Comparison of ENCODE assay signal across 19 cellular contexts in genomic region chr2:105070010-105070865, GRCh38. TPM values are rescaled to one million over a fixed set of nuclear protein-coding genes. Genes with fewer than 3 reads are reported as not detected.
DNase-seq lines count a peak whose midpoint lies in the region; ATAC-seq, FAIRE-seq and TF ChIP-seq lines count a peak whose summit lies in the region.
"Had no signal": no experiment of that assay in that cellular context is flagged by ENCODE, and none has a peak within 500 bp of the region (broad histone marks: within the 10 kb centered on the region; RNA-seq: fewer than 3 reads in every experiment).

No MANE protein-coding gene starts in this region.

- H3K79me2 ChIP-seq in HepG2 (ENCODE audit: insufficient read depth, low read length), result peaks cover 2% of the 10 kb centered on the region

- H3K9ac ChIP-seq in HepG2 (ENCODE audit: insufficient read depth, low read depth, low read length), result no peak overlapping the region
- H3K9ac ChIP-seq: GM23248 had no signal

- no peaks in the 10 kb centered on the region for H3K9me3 Mint-ChIP-seq in activated CD4-positive, alpha-beta T cell treated with anti-CD3 and anti-CD28 coated beads for 36 hours (ENCODE audit: low read depth)
- H3K9me3 Mint-ChIP-seq in WTC11 (no peaks in the 10 kb centered on the region), neural crest cell (no peaks in the 10 kb centered on the region)
- H3K9me3 Mint-ChIP-seq: HFFc6 had no signal

- H3K4me1 ChIP-seq in HEK293 (ENCODE audit: control insufficient read depth, insufficient read depth, low read length) (peaks cover 12% of the 10 kb centered on the region), HepG2 (ENCODE audit: insufficient read depth, low read length) (no peaks in the 10 kb centered on the region)
- H3K4me1 ChIP-seq: SJCRH30 had no signal

- peaks cover 19% of the 10 kb centered on the region for H3K36me3 Mint-ChIP-seq in activated CD4-positive, alpha-beta T cell treated with anti-CD3 and anti-CD28 coated beads for 36 hours (ENCODE audit: low read depth)
- 0 out of 2 replicates have a peak, but pooled peaks cover 3% of the 10 kb centered on the region for H3K36me3 Mint-ChIP-seq in WTC11
- peaks cover 6% of the 10 kb centered on the region for H3K36me3 Mint-ChIP-seq in neural crest cell (ENCODE audit: low read depth)

- peak; percentile 21 for DNase-seq in activated CD4-positive, alpha-beta T cell treated with anti-CD3 and anti-CD28 coated beads for 36 hours
- DNase-seq in activated CD4-positive, alpha-beta T cell treated with anti-CD3 and anti-CD28 coated beads, Interleukin-2, amount 50 U/mL, for 1 hour, result no peak
- DNase-seq in WTC11 (ENCODE audit: low spot score) (no peak), neural crest cell (ENCODE audit: low read depth, low spot score) (no peak), NCI-H1105 (lab: John Stamatoyannopoulos, UW) (no peak), HepG2 (ENCODE audit: low spot score) (no peak)
- DNase-seq: DMS79, GM23248, HFFc6, KBM-7, NCI-H2107, NCI-H524 treated with DMSO at 0.1 percent for 48 hours, SJCRH30, SW 1271 had no signal

- ATAC-seq in activated CD4-positive, alpha-beta T cell treated with anti-CD3 and anti-CD28 coated beads for 36 hours, result peak; percentile 26
- ATAC-seq in WTC11, result no peak
- ATAC-seq in HepG2, result no peak
- no peak for ATAC-seq in esophagus mucosa

- TF ChIP-seq POLR2A in HepG2 (IDR thresholded peaks at IDR 0.05; ENCODE audit: insufficient read depth in 1 of 2, low read depth in 2 of 2, low read length in 2 of 2), result no peak

- no peaks in the 10 kb centered on the region for H3K27me3 ChIP-seq in HepG2 (ENCODE audit: control insufficient read depth in 1 of 2, insufficient read depth in 2 of 2, low read length in 2 of 2)
- H3K27me3 ChIP-seq: SJCRH30 had no signal

- H3K4me3 ChIP-seq in HEK293 (ENCODE audit: low read depth, low read length) (no peak overlapping the region), HepG2 (replicated peaks in 1 of 3; ENCODE audit: insufficient read depth in 1 of 3, low read depth in 2 of 3, low read length in 3 of 3) (no peak overlapping the region)
- H3K4me3 ChIP-seq: GM23248, SJCRH30 had no signal

- TF ChIP-seq EP300 in HepG2 (IDR thresholded peaks at IDR 0.05; ENCODE audit: low read depth in 2 of 2, low read length in 2 of 2) (no peak), HepG2 (CRISPR knock-in tag; IDR thresholded peaks at IDR 0.05; ENCODE audit: borderline replicate concordance) (no peak)

- no TSS peak for BruUV-seq in HepG2 (replicated peaks; lab: Mats Ljungman, UMichigan)

- H3K4me2 ChIP-seq in HepG2 (ENCODE audit: low read depth, low read length), result no peak overlapping the region

- POLR2A ChIA-PET in activated CD4-positive, alpha-beta T cell treated with anti-CD3 and anti-CD28 coated beads for 36 hours (lab: Charles Lee), result no interaction called here
- POLR2A ChIA-PET in HEK293 (lab: Yijun Ruan, JAX) (no interaction called here), WTC11 (lab: Charles Lee) (no interaction called here), HepG2 (lab: Yijun Ruan, JAX) (no interaction called here)

- no peak overlapping the region for H3K27ac Mint-ChIP-seq in activated CD4-positive, alpha-beta T cell treated with anti-CD3 and anti-CD28 coated beads for 36 hours
- H3K27ac Mint-ChIP-seq in WTC11 (0 out of 2 replicates have a peak overlapping the region, but pooled peaks have one; percentile 13), neural crest cell (ENCODE audit: unreplicated experiment) (peak overlapping the region; percentile 14)
- H3K27ac Mint-ChIP-seq: HFFc6 had no signal

- no peak for FAIRE-seq in HepG2 (lab: Jason Lieb, UNC)
- FAIRE-seq: GM12891 had no signal

- TF ChIP-seq CTCF in HEK293 (tag by site-specific recombination; IDR thresholded peaks at IDR 0.05), result no peak
- TF ChIP-seq CTCF in WTC11 (IDR thresholded peaks at IDR 0.05), result no peak
- no peak for TF ChIP-seq CTCF in neural crest cell (conservative IDR thresholded peaks at IDR 0.05)
- TF ChIP-seq CTCF in HepG2 (CRISPR knock-in tag; IDR thresholded peaks at IDR 0.05), result no peak

- WGBS in HepG2 (ENCODE audit: low lambda C conversion rate), result 96% methylated on average over 7 of the region's 7 CpGs

- peaks cover 21% of the 10 kb centered on the region for H3K4me1 Mint-ChIP-seq in activated CD4-positive, alpha-beta T cell treated with anti-CD3 and anti-CD28 coated beads for 36 hours
- H3K4me1 Mint-ChIP-seq in WTC11, result peaks cover 46% of the 10 kb centered on the region
- H3K4me1 Mint-ChIP-seq in neural crest cell, result peaks cover 13% of the 10 kb centered on the region

- H3K9me3 ChIP-seq in HEK293 (ENCODE audit: control insufficient read depth, insufficient read depth, low read depth, low read length) (no peaks in the 10 kb centered on the region), HepG2 (ENCODE audit: low read length) (no peaks in the 10 kb centered on the region)
- H3K9me3 ChIP-seq: SJCRH30 had no signal

- no peak for TF ChIP-seq RAD21 in HepG2 (CRISPR knock-in tag; IDR thresholded peaks at IDR 0.05)

- H3K27me3 Mint-ChIP-seq in activated CD4-positive, alpha-beta T cell treated with anti-CD3 and anti-CD28 coated beads for 36 hours, result no peaks in the 10 kb centered on the region
- H3K27me3 Mint-ChIP-seq in WTC11 (ENCODE audit: low read depth), result no peaks in the 10 kb centered on the region
- no peaks in the 10 kb centered on the region for H3K27me3 Mint-ChIP-seq in neural crest cell (ENCODE audit: low read depth)

- H3K4me3 Mint-ChIP-seq in activated CD4-positive, alpha-beta T cell treated with anti-CD3 and anti-CD28 coated beads for 36 hours, result no peak overlapping the region
- H3K4me3 Mint-ChIP-seq in WTC11 (no peak overlapping the region), neural crest cell (no peak overlapping the region)
- H3K4me3 Mint-ChIP-seq: HFFc6 had no signal

- CTCF ChIA-PET in activated CD4-positive, alpha-beta T cell treated with anti-CD3 and anti-CD28 coated beads for 36 hours (lab: Charles Lee), result no interaction called here
- CTCF ChIA-PET in HEK293 (lab: Yijun Ruan, JAX), result interaction anchor here (0.6 to 1.0 kb wide), 2 partner anchors 23 to 44 kb away, joined by 3 to 4 read pairs; no protein-coding TSS in a partner anchor
- CTCF ChIA-PET in WTC11 (lab: Charles Lee), result interaction anchor here (0.7 kb wide), 1 partner anchor 166 kb away, joined by 3 read pairs; no protein-coding TSS in a partner anchor
- CTCF ChIA-PET in HepG2 (lab: Yijun Ruan, JAX; ENCODE audit: low intra/inter-chr PET ratio, low total read pairs), result no interaction called here

- in situ Hi-C loops in HepG2 (cut with HindIII; ENCODE audit: extremely low pct_ligation_motif_present, low pct_unique_long_range_greater_than_20kb), result no loop called here

- no peak overlapping the region for H2AFZ ChIP-seq in HepG2 (ENCODE audit: low read length)
- H2AFZ ChIP-seq: GM23248 had no signal

- H3K36me3 ChIP-seq in HEK293 (ENCODE audit: control insufficient read depth in 2 of 2, insufficient read depth in 1 of 2, low read length in 2 of 2) (peaks cover 3 to 4% of the 10 kb centered on the region in 2 experiments; a peak in 2 of 3 replicates), HepG2 (replicated peaks in 1 of 2; ENCODE audit: control insufficient read depth in 1 of 2, insufficient read depth in 2 of 2, low read length in 2 of 2) (0 out of 5 replicates have a peak, but pooled peaks cover 0 to 3% of the 10 kb centered on the region in 2 experiments)
- H3K36me3 ChIP-seq: SJCRH30 had no signal

- intact Hi-C loops in activated CD4-positive, alpha-beta T cell treated with anti-CD3 and anti-CD28 coated beads for 36 hours (cut with DNase I, micrococcal nuclease), result no loop called here
- intact Hi-C loops in HepG2 (cut with micrococcal nuclease; ENCODE audit: unreplicated experiment), result no loop called here

- H4K20me1 ChIP-seq in HepG2 (ENCODE audit: insufficient read depth, low read length), result no peaks in the 10 kb centered on the region

- H3K27ac ChIP-seq in HEK293 (ENCODE audit: extremely low read depth, low read depth, low read length) (no peak overlapping the region), HepG2 (ENCODE audit: extremely low read length, insufficient read depth, low read length) (no peak overlapping the region)
- H3K27ac ChIP-seq: C4-2B, GM23248, RWPE1, SJCRH30 had no signal

TF ChIP-seq in HEK293, 187 proteins besides CTCF, POLR2A, EP300 and RAD21 (continues in another document):
- TF ChIP-seq ZNF571 (tag by site-specific recombination; IDR thresholded peaks at IDR 0.05) (no peak), WT1 (tag by site-specific recombination; IDR thresholded peaks at IDR 0.05) (0 out of 2 replicates have a peak, but pooled peaks have one; percentile 46)

TF ChIP-seq in HepG2, 621 proteins besides CTCF, POLR2A, EP300 and RAD21 (continues in another document):
- TF ChIP-seq U2AF1 (optimal IDR thresholded peaks at IDR 0.05; ENCODE audit: low read depth, low read length) (no peak), NFYC (CRISPR knock-in tag; IDR thresholded peaks at IDR 0.05) (no peak), ZBTB1 (CRISPR knock-in tag; IDR thresholded peaks at IDR 0.05; ENCODE audit: borderline replicate concordance) (no peak), MTF2 (CRISPR knock-in tag; IDR thresholded peaks at IDR 0.05; ENCODE audit: borderline replicate concordance) (no peak)

RNA-seq across cellular contexts. Expression of gene MRPS9, which starts 32.4 kb away (rescaled TPM):
- 10 to 100 TPM; 41.0 to 46.0 TPM for total RNA-seq in activated CD4-positive, alpha-beta T cell treated with anti-CD3 and anti-CD28 coated beads for 36 hours
- total RNA-seq in WTC11 (2021) (71.5 to 75.3 TPM (median 73.6 TPM) in 3 replicates), neural crest cell (42.5 and 45.2 TPM in 2 replicates), HepG2 (2016; rRNA removed; fragmentation: Illumina TruSeq; extraction: Trizol) (91.8 and 113 TPM in 2 replicates), esophagus mucosa (21.2 TPM)
- 21.4 and 22.9 TPM in 2 replicates for total RNA-seq in HepG2 (2016; cell fraction: cytosol; rRNA removed; fragmentation: Illumina TruSeq; extraction: Trizol; ENCODE audit: low read depth)
- 92.8 and 111 TPM in 2 replicates for total RNA-seq in HepG2 (2016; cell fraction: insoluble cytoplasmic fraction; rRNA removed; fragmentation: Illumina TruSeq; extraction: Trizol)
- 28.5 and 34.3 TPM in 2 replicates for total RNA-seq in HepG2 (2016; cell fraction: membrane; rRNA removed; fragmentation: Illumina TruSeq; extraction: Trizol)
- 38.8 and 44.6 TPM in 2 replicates for total RNA-seq in HepG2 (2016; cell fraction: nucleus; rRNA removed; fragmentation: Illumina TruSeq; extraction: Trizol)
- polyA plus RNA-seq in HepG2 (2011; rRNA removed), result 23.7 and 31.2 TPM in 2 replicates
- 24.2 and 28.1 TPM in 2 replicates for polyA plus RNA-seq in HepG2 (2011; cell fraction: cytosol; rRNA removed)
- 19.8 and 22.9 TPM in 2 replicates for polyA plus RNA-seq in HepG2 (2011; cell fraction: nucleus; rRNA removed)
- 34.3 and 43.7 TPM in 2 replicates for polyA plus RNA-seq in HepG2 (2012)
- polyA plus RNA-seq in HepG2 (2016; cell fraction: cytosol; fragmentation: Illumina TruSeq; extraction: Trizol; ENCODE audit: low read depth), result 17.8 and 18.9 TPM in 2 replicates
- polyA plus RNA-seq in HepG2 (2016; cell fraction: insoluble cytoplasmic fraction; fragmentation: Illumina TruSeq; extraction: Trizol; ENCODE audit: low read depth), result 102 and 106 TPM in 2 replicates
- polyA plus RNA-seq in HepG2 (2016; cell fraction: membrane; fragmentation: Illumina TruSeq; extraction: Trizol; ENCODE audit: low read depth), result 19.5 and 23.6 TPM in 2 replicates
- polyA plus RNA-seq in HepG2 (2016; cell fraction: nucleus; fragmentation: Illumina TruSeq; extraction: Trizol; ENCODE audit: insufficient read depth, low read depth), result 44.8 and 56.4 TPM in 2 replicates
- 16.2 and 24.6 TPM in 2 replicates for polyA minus RNA-seq in HepG2 (2011; rRNA and poly(A)+ RNA removed; ENCODE audit: low replicate concordance)
- polyA minus RNA-seq in HepG2 (2011; cell fraction: cytosol; rRNA and poly(A)+ RNA removed), result 17.8 and 18.0 TPM in 2 replicates
- 17.5 and 25.0 TPM in 2 replicates for polyA minus RNA-seq in HepG2 (2011; cell fraction: nucleus; rRNA and poly(A)+ RNA removed)

Comparison
In these comparisons a context has a peak if more than half of its experiments do, and no peak if none do; other contexts are left out.
1. CTCF ChIA-PET loops: an anchor here in HEK293 (0.6 to 1.0 kb wide) and WTC11 (0.7 kb wide); none called in activated CD4-positive, alpha-beta T cell treated with anti-CD3 and anti-CD28 coated beads for 36 hours and HepG2.